ENCODE assay signal across 1 cellular context in genomic region chr2:171244466-171244969, GRCh38.
TF ChIP-seq lines count a peak whose summit lies in the region.

No MANE protein-coding gene starts in this region.

TF ChIP-seq in IMR-90, 13 proteins besides CTCF, POLR2A, EP300 and RAD21 (continued from another document):
- no peak for TF ChIP-seq RFX5 (IDR thresholded peaks at IDR 0.05; ENCODE audit: low read depth, low read length)
- no peak for TF ChIP-seq SMC3 (IDR thresholded peaks at IDR 0.05; ENCODE audit: low read depth, low read length)
- 0 out of 2 replicates have a peak, but pooled peaks have one; percentile 25 for TF ChIP-seq MXI1 (IDR thresholded peaks at IDR 0.05; ENCODE audit: borderline replicate concordance, low read depth, low read length)
- peak; percentile 96 for TF ChIP-seq NFE2L2 (IDR thresholded peaks at IDR 0.05; ENCODE audit: low read depth, low read length)
- TF ChIP-seq BHLHE40 (IDR thresholded peaks at IDR 0.05; ENCODE audit: low read depth, low read length) = no peak
- no peak for TF ChIP-seq RCOR1 (IDR thresholded peaks at IDR 0.05; ENCODE audit: insufficient replicate concordance, low read length)
- TF ChIP-seq USF2 (IDR thresholded peaks at IDR 0.05; ENCODE audit: low read depth, low read length) = no peak
- TF ChIP-seq ELK1 (IDR thresholded peaks at IDR 0.05; ENCODE audit: borderline replicate concordance, low read depth, low read length) = no peak
